8 cellular contexts compared by ENCODE assay signal in the genomic region with DNA sequence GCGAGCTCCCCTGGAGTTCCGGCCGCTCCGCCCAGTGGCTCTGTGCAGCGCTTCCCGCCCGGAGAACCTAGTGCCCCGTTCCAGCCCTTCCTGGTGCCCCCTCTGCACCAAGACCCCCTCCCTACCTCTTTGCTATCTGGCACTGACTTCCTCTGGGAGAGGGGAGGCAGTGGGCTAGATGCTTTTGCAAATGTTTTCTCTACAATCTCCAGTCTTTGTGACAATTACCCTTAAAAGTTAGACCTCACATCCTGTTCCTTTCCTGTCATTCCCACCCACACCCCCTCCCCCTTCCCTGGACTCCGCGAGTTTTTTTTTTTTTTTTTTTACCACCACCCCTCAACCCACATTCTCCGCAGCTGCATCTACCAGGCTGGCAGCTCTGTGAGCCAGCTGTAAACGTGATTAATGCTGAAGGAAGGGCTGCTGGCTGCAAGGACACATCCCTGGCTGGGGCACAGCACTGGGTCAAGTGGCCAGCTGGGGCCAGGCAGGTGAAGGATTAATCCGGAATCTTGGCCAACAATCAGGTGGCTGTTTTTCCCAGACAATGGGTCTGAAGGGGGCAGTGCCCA.
DNase-seq lines count a peak whose midpoint lies in the region; ATAC-seq lines count a peak whose summit lies in the region.

No MANE protein-coding gene starts in this region.

- H3K4me3 Mint-ChIP-seq in activated T-helper 2 cell treated with anti-CD3 and anti-CD28 coated beads, Interferon-gamma antibody, Interleukin-2, Interleukin-4, amounts not matched to agents 10 μg/mL and 5 μg/mL and 100 μg/mL, durations not matched to agents 14 hours and 24 hours and 36 hours (ENCODE audit: low read depth), result peak overlapping the region; percentile 42

- H4K8ac ChIP-seq in mesendoderm (ENCODE audit: low read depth, low read length), result no peak overlapping the region

- no peaks in the 10 kb centered on the region for H3K36me3 ChIP-seq in mesendoderm (ENCODE audit: control insufficient read depth, insufficient read depth, low read length)

- peaks cover 2% of the 10 kb centered on the region for H3K4me1 ChIP-seq in mesendoderm (ENCODE audit: control insufficient read depth, low read depth, low read length)

- H3K79me2 ChIP-seq in mesendoderm (ENCODE audit: control insufficient read depth, insufficient read depth, low read length), result no peaks in the 10 kb centered on the region

- no peak overlapping the region for H2BK15ac ChIP-seq in mesendoderm (replicated peaks; ENCODE audit: low read depth)

- H3K27ac Mint-ChIP-seq in activated T-helper 2 cell treated with anti-CD3 and anti-CD28 coated beads, Interferon-gamma antibody, Interleukin-2, Interleukin-4, amounts not matched to agents 10 μg/mL and 5 μg/mL and 100 μg/mL, durations not matched to agents 14 hours and 24 hours and 36 hours, result no peak overlapping the region

- WGBS in mesendoderm (ENCODE audit: extremely low coverage, insufficient coverage, low lambda C conversion rate), result no CpG with 5 or more reads among the region's 13 CpGs

- intact Hi-C loops in activated T-helper 2 cell treated with anti-CD3 and anti-CD28 coated beads, Interferon-gamma antibody, Interleukin-2, Interleukin-4, amounts not matched to agents 10 μg/mL and 5 μg/mL and 100 μg/mL, durations not matched to agents 14 hours and 24 hours and 36 hours (cut with micrococcal nuclease), result no loop called here

- no peak overlapping the region for H2BK120ac ChIP-seq in mesendoderm (ENCODE audit: low read depth, low read length)

- no peak overlapping the region for H2AK5ac ChIP-seq in mesendoderm (ENCODE audit: low read length)

- H3K79me1 ChIP-seq in mesendoderm (ENCODE audit: low read length), result no peaks in the 10 kb centered on the region

- DNase-seq in D341Med (ENCODE audit: low spot score), result peak; percentile 87
- peak; percentile 80 for DNase-seq in NCI-H1092 treated with DMSO at 0.1 percent for 48 hours (lab: John Stamatoyannopoulos, UW)
- DNase-seq in activated T-helper 2 cell treated with anti-CD3 and anti-CD28 coated beads, Interferon-gamma antibody, Interleukin-2, Interleukin-4, amounts not matched to agents 10 μg/mL and 5 μg/mL and 100 μg/mL, durations not matched to agents 14 hours and 24 hours and 36 hours (ENCODE audit: low spot score), result no peak
- no peak for DNase-seq in mesendoderm
- DNase-seq in HuH-7 (ENCODE audit: low spot score), result no peak
- DNase-seq in effector CD4-positive, alpha-beta T cell, result no peak

- H3K18ac ChIP-seq in mesendoderm (ENCODE audit: low read length), result peak overlapping the region; percentile 29

- H4K5ac ChIP-seq in mesendoderm (ENCODE audit: low read length), result no peak overlapping the region

- no peaks in the 10 kb centered on the region for H3K36me3 Mint-ChIP-seq in activated T-helper 2 cell treated with anti-CD3 and anti-CD28 coated beads, Interferon-gamma antibody, Interleukin-2, Interleukin-4, amounts not matched to agents 10 μg/mL and 5 μg/mL and 100 μg/mL, durations not matched to agents 14 hours and 24 hours and 36 hours (ENCODE audit: low read depth)

- no peaks in the 10 kb centered on the region for H3K9me3 Mint-ChIP-seq in activated T-helper 2 cell treated with anti-CD3 and anti-CD28 coated beads, Interferon-gamma antibody, Interleukin-2, Interleukin-4, amounts not matched to agents 10 μg/mL and 5 μg/mL and 100 μg/mL, durations not matched to agents 14 hours and 24 hours and 36 hours

- H3K4me3 ChIP-seq in mesendoderm (ENCODE audit: low read length), result no peak overlapping the region

- peak overlapping the region; percentile 33 for H2BK5ac ChIP-seq in mesendoderm (ENCODE audit: low read length)

- H3K4me1 Mint-ChIP-seq in activated T-helper 2 cell treated with anti-CD3 and anti-CD28 coated beads, Interferon-gamma antibody, Interleukin-2, Interleukin-4, amounts not matched to agents 10 μg/mL and 5 μg/mL and 100 μg/mL, durations not matched to agents 14 hours and 24 hours and 36 hours (ENCODE audit: low read depth), result peaks cover 3% of the 10 kb centered on the region

- H3K4ac ChIP-seq in mesendoderm (ENCODE audit: low read depth, low read length), result no peak overlapping the region

- ATAC-seq in GM19023 (IDR thresholded peaks at IDR 0.05; ENCODE audit: unreplicated experiment) (no peak), GM18511 (IDR thresholded peaks at IDR 0.05; ENCODE audit: unreplicated experiment) (no peak)

- peak overlapping the region; percentile 81 for H3K56ac ChIP-seq in mesendoderm (ENCODE audit: low read length)

- no peak overlapping the region for H3K23ac ChIP-seq in mesendoderm (ENCODE audit: low read length)

- no peaks in the 10 kb centered on the region for H3K27me3 ChIP-seq in mesendoderm (ENCODE audit: insufficient read depth, low read length, poor library complexity)

- peak overlapping the region; percentile 95 for H3K27ac ChIP-seq in mesendoderm (ENCODE audit: low read depth, low read length)

- H3K27me3 Mint-ChIP-seq in activated T-helper 2 cell treated with anti-CD3 and anti-CD28 coated beads, Interferon-gamma antibody, Interleukin-2, Interleukin-4, amounts not matched to agents 10 μg/mL and 5 μg/mL and 100 μg/mL, durations not matched to agents 14 hours and 24 hours and 36 hours (ENCODE audit: low read depth), result peaks cover 54% of the 10 kb centered on the region

- H3K9ac ChIP-seq in mesendoderm (ENCODE audit: low read length), result peak overlapping the region; percentile 67

- peak overlapping the region; percentile 56 for H3K4me2 ChIP-seq in mesendoderm (ENCODE audit: low read length)

Comparison
In these comparisons a context has a peak if more than half of its experiments do, and no peak if none do; other contexts are left out.
1. DNase-seq: peak in D341Med (single experiment) and NCI-H1092 treated with DMSO at 0.1 percent for 48 hours (single experiment); none in activated T-helper 2 cell treated with anti-CD3 and anti-CD28 coated beads, Interferon-gamma antibody, Interleukin-2, Interleukin-4, amounts not matched to agents 10 μg/mL and 5 μg/mL and 100 μg/mL, durations not matched to agents 14 hours and 24 hours and 36 hours (single experiment), mesendoderm (single experiment), HuH-7 (single experiment) and effector CD4-positive, alpha-beta T cell (single experiment).